Comparison of ENCODE assay signal across 20 cellular contexts in the genomic region with DNA sequence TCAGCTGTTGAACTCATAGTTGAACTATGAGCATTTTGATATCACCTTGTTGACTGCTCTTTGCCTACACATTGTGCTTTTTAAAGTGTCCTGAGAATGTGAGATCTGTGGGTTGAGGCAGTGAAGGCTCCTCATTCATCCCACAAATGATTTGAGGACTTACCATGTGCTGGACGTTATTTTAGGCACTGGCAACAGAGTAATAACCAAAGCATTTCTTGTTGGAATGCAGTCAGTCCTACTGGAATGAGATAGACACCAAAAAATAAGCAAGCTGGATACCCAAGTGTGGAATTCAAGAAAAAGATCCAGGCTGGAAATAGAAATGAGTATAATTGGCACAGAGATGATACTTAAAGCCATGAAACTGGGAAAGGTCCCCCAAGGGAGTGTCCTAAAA.
"Had no signal": no experiment of that assay in that cellular context is flagged by ENCODE, and none has a peak within 500 bp of the region (broad histone marks: within the 10 kb centered on the region; RNA-seq: fewer than 3 reads in every experiment).

No MANE protein-coding gene starts in this region.

- H3K27ac Mint-ChIP-seq: activated CD8-positive, alpha-beta T cell treated with anti-CD3 and anti-CD28 coated beads, Interleukin-2, amount 10 ng/mL, durations not matched to agents 7 days and 5 days; activated naive CD8-positive, alpha-beta T cell treated with anti-CD3 and anti-CD28 coated beads, Interleukin-2, amount 10 ng/mL, durations not matched to agents 7 days and 5 days; T-helper 1 cell treated with Interleukin-12 subunit alpha and Interleukin-12 subunit beta and Interleukin-4 antibody, amounts not matched to agents 30 μg/mL and 1 μg/mL, for 36 hours; WTC11 had no signal

- H3K27me3 Mint-ChIP-seq: activated naive CD8-positive, alpha-beta T cell treated with anti-CD3 and anti-CD28 coated beads, Interleukin-2, amount 10 ng/mL, durations not matched to agents 7 days and 5 days had no signal

- H3K9me3 Mint-ChIP-seq: activated naive CD8-positive, alpha-beta T cell treated with anti-CD3 and anti-CD28 coated beads, Interleukin-2, amount 10 ng/mL, durations not matched to agents 7 days and 5 days; T-helper 1 cell treated with Interleukin-12 subunit alpha and Interleukin-12 subunit beta and Interleukin-4 antibody, amounts not matched to agents 30 μg/mL and 1 μg/mL, for 36 hours had no signal

- H3K36me3 ChIP-seq: Peyer's patch, SJCRH30 had no signal

- H3K36me3 Mint-ChIP-seq: activated naive CD8-positive, alpha-beta T cell treated with anti-CD3 and anti-CD28 coated beads, Interleukin-2, amount 10 ng/mL, durations not matched to agents 7 days and 5 days had no signal

- H3K9me3 ChIP-seq: Peyer's patch, SJCRH30 had no signal

- H3K4me3 ChIP-seq: Peyer's patch, SJCRH30 had no signal

- H3K27me3 ChIP-seq: Peyer's patch, SJCRH30 had no signal

- H3K27ac ChIP-seq: Peyer's patch, RWPE1, SJCRH30 had no signal

- H3K4me1 Mint-ChIP-seq: activated naive CD8-positive, alpha-beta T cell treated with anti-CD3 and anti-CD28 coated beads, Interleukin-2, amount 10 ng/mL, durations not matched to agents 7 days and 5 days had no signal

- ATAC-seq: activated CD8-positive, alpha-beta T cell treated with anti-CD3 and anti-CD28 coated beads, Interleukin-2, amount 10 ng/mL, durations not matched to agents 7 days and 5 days; WTC11 had no signal

- H3K4me3 Mint-ChIP-seq: activated CD8-positive, alpha-beta T cell treated with anti-CD3 and anti-CD28 coated beads, Interleukin-2, amount 10 ng/mL, durations not matched to agents 7 days and 5 days; activated naive CD8-positive, alpha-beta T cell treated with anti-CD3 and anti-CD28 coated beads, Interleukin-2, amount 10 ng/mL, durations not matched to agents 7 days and 5 days; T-helper 1 cell treated with Interleukin-12 subunit alpha and Interleukin-12 subunit beta and Interleukin-4 antibody, amounts not matched to agents 30 μg/mL and 1 μg/mL, for 36 hours; WTC11 had no signal

- H3K4me1 ChIP-seq: Peyer's patch, SJCRH30 had no signal

- DNase-seq: activated CD4-positive, alpha-beta T cell treated with anti-CD3 and anti-CD28 coated beads for 48 hours; activated CD4-positive, alpha-beta T cell treated with anti-CD3 and anti-CD28 coated beads, Interleukin-2, amount 50 U/mL, for 4 hours; activated CD4-positive, CD25-positive, alpha-beta regulatory T cell treated with anti-CD3 and anti-CD28 coated beads, Interleukin-2, amount 50 U/mL, for 72 hours; activated CD8-positive, alpha-beta memory T cell treated with anti-CD3 and anti-CD28 coated beads, Interleukin-2, amount 50 U/mL, for 48 hours; activated CD8-positive, alpha-beta T cell treated with anti-CD3 and anti-CD28 coated beads, Interleukin-2, amount 10 ng/mL, durations not matched to agents 7 days and 5 days; activated naive CD4-positive, alpha-beta T cell treated with anti-CD3 and anti-CD28 coated beads, Interleukin-2, amount 50 U/mL, for 16 hours; activated naive CD8-positive, alpha-beta T cell treated with anti-CD3 and anti-CD28 coated beads, Interleukin-2, amount 10 ng/mL, durations not matched to agents 7 days and 5 days; activated T-cell treated with anti-CD3 and anti-CD28 coated beads, Interleukin-2, amount 50 U/mL, for 1 hour; central memory CD4-positive, alpha-beta T cell; NCI-H1105 treated with DMSO at 0.1 percent for 48 hours; NCI-H1436 treated with DMSO at 0.1 percent for 48 hours; NCI-H187; NCI-H2081; NCI-H510A treated with DMSO at 0.1 percent for 48 hours; Peyer's patch; Right ventricle myocardium superior; SJCRH30 had no signal
